8 cellular contexts compared by ENCODE assay signal in genomic region chr3:44476181-44476599, GRCh38. TPM values are rescaled to one million over a fixed set of nuclear protein-coding genes. Genes with fewer than 3 reads are reported as not detected.
A peak's percentile ranks its signal among the peaks of the same experiment; 100 is the strongest.
DNase-seq lines count a peak whose midpoint lies in the region; ATAC-seq and TF ChIP-seq lines count a peak whose summit lies in the region.

No MANE protein-coding gene starts in this region.

- H3K4me1 Mint-ChIP-seq in CD4-positive, alpha-beta T cell (ENCODE audit: low read depth) = peaks cover 49% of the 10 kb centered on the region

- no peaks in the 10 kb centered on the region for H3K9me3 ChIP-seq in CD4-positive, alpha-beta T cell (ENCODE audit: control insufficient read depth, low read length)
- no peaks in the 10 kb centered on the region for H3K9me3 ChIP-seq in breast epithelium
- H3K9me3 ChIP-seq in muscle layer of colon (ENCODE audit: low read length) = no peaks in the 10 kb centered on the region

- H3K27ac ChIP-seq in CD4-positive, alpha-beta T cell (ENCODE audit: low read depth, low read length) = no peak overlapping the region
- H3K27ac ChIP-seq in breast epithelium (no peak overlapping the region), muscle layer of colon (ENCODE audit: low read depth, low read length) (peak overlapping the region; percentile 24)

- peak overlapping the region; percentile 91 for H3K4me3 Mint-ChIP-seq in CD4-positive, alpha-beta T cell

- DNase-seq in CD4-positive, alpha-beta T cell = no peak
- DNase-seq in Kasumi-1 (lab: John Stamatoyannopoulos, UW) (peak; percentile 40 to 53), breast epithelium (ENCODE audit: low spot score in 2 of 2) (no peak), putamen (ENCODE audit: low spot score) (no peak), hippocampal formation (lab: John Stamatoyannopoulos, UW) (no peak), NCI-H146 treated with DMSO at 0.1 percent for 48 hours (lab: John Stamatoyannopoulos, UW; ENCODE audit: unreplicated experiment) (no peak)

- no peaks in the 10 kb centered on the region for H3K36me3 ChIP-seq in breast epithelium
- no peaks in the 10 kb centered on the region for H3K36me3 ChIP-seq in muscle layer of colon (ENCODE audit: insufficient read depth, low read length)

- H3K9me3 Mint-ChIP-seq in CD4-positive, alpha-beta T cell = no peaks in the 10 kb centered on the region

- ATAC-seq in CD4-positive, alpha-beta T cell (ENCODE audit: poor library complexity) = peak; percentile 18
- no peak for ATAC-seq in HG03175 (IDR thresholded peaks at IDR 0.05; ENCODE audit: unreplicated experiment)

- POLR2A ChIA-PET in CD4-positive, alpha-beta T cell (lab: Charles Lee) = interaction anchor here (0.9 to 1.0 kb wide), 3 partner anchors 34 to 138 kb away, joined by 3 to 5 read pairs (median 5); partner anchors contain the start of gene TCAIM

- no peak for TF ChIP-seq CTCF in CD4-positive, alpha-beta T cell (IDR thresholded peaks at IDR 0.05)
- no peak for TF ChIP-seq CTCF in breast epithelium (IDR thresholded peaks at IDR 0.05)

- H3K9ac ChIP-seq in muscle layer of colon (ENCODE audit: low read length) = peak overlapping the region; percentile 39

- CTCF ChIA-PET in CD4-positive, alpha-beta T cell (lab: Charles Lee) = no interaction called here

- no peaks in the 10 kb centered on the region for H3K27me3 Mint-ChIP-seq in CD4-positive, alpha-beta T cell

- H3K36me3 Mint-ChIP-seq in CD4-positive, alpha-beta T cell (ENCODE audit: low read depth) = peaks cover 13% of the 10 kb centered on the region

- no peak for TF ChIP-seq POLR2A in breast epithelium (IDR thresholded peaks at IDR 0.05)

- peak overlapping the region; percentile 93 for H3K27ac Mint-ChIP-seq in CD4-positive, alpha-beta T cell

- H3K4me3 ChIP-seq in breast epithelium (peak overlapping the region; percentile 67 to 91 (median 85)), muscle layer of colon (ENCODE audit: low read depth in 1 of 2, low read length in 2 of 2) (peak overlapping the region; percentile 70 to 71)

- H3K4me1 ChIP-seq in breast epithelium = peaks cover 0 to 7% of the 10 kb centered on the region in 2 donors
- H3K4me1 ChIP-seq in muscle layer of colon (ENCODE audit: insufficient read depth, low read length) = peaks cover 10% of the 10 kb centered on the region

- H3K27me3 ChIP-seq in CD4-positive, alpha-beta T cell (ENCODE audit: control insufficient read depth, insufficient read depth, low read length) = no peaks in the 10 kb centered on the region
- no peaks in the 10 kb centered on the region for H3K27me3 ChIP-seq in breast epithelium
- H3K27me3 ChIP-seq in muscle layer of colon (ENCODE audit: control insufficient read depth in 1 of 2, insufficient read depth in 2 of 2, low read length in 2 of 2) = no peaks in the 10 kb centered on the region

- intact Hi-C loops in CD4-positive, alpha-beta T cell (cut with DNase I, micrococcal nuclease) = loop anchor here (2.0 to 10.0 kb wide), 5 partner anchors 34 to 285 kb away; partner anchors contain the start of genes TCAIM (in 2 of the 2), KIAA1143 (in 1 of the 2), KIF15 (in 1 of the 2) and ZNF197 (in 1 of the 2)
- intact Hi-C loops in breast epithelium (cut with DNase I; ENCODE audit: low total_unique reads) = no loop called here

RNA-seq across cellular contexts. Expression of gene ZNF445, which starts 1.3 kb away (rescaled TPM):
- total RNA-seq in CD4-positive, alpha-beta T cell = 1 to 10 TPM; 6.1 to 6.6 TPM
- total RNA-seq in breast epithelium = 1 to 10 TPM; 5.8 to 8.9 (median 7.2) TPM

Comparison
In these comparisons a context has a peak if more than half of its experiments do, and no peak if none do; other contexts are left out.
1. DNase-seq: peak in Kasumi-1 (2 of 2); none in CD4-positive, alpha-beta T cell (0 of 10), breast epithelium (0 of 2), putamen (single experiment), hippocampal formation (0 of 2) and NCI-H146 treated with DMSO at 0.1 percent for 48 hours (single experiment).